30 cellular contexts compared by ENCODE assay signal in the genomic region with DNA sequence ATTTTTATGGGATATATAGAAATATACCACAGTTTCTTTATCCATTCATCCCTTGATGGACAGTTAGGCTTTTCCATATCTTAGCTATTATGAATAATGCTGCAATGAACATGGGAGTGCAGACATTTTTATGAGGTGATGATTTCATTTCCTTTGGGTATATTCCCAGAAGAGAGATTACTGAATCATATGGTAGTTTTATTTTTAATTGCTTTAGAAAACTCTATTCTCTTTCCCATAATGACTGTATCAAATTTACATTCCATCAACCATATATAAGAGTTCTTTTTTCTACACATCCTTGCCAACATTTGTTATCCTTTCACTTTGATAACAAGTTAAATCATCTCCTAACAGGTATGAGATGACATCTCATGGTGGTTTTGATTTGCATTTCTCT.
A peak's percentile ranks its signal among the peaks of the same experiment; 100 is the strongest.
DNase-seq lines count a peak whose midpoint lies in the region; ATAC-seq and TF ChIP-seq lines count a peak whose summit lies in the region.
"Had no signal": no experiment of that assay in that cellular context is flagged by ENCODE, and none has a peak within 500 bp of the region (broad histone marks: within the 10 kb centered on the region; RNA-seq: fewer than 3 reads in every experiment).

No MANE protein-coding gene starts in this region.

- peaks cover 7% of the 10 kb centered on the region for H3K9me3 ChIP-seq in RWPE2 (ENCODE audit: severe bottlenecking)
- H3K9me3 ChIP-seq in fibroblast of lung (ENCODE audit: control insufficient read depth, insufficient read depth, low read depth, low read length), result no peaks in the 10 kb centered on the region
- peaks cover 10% of the 10 kb centered on the region for H3K9me3 ChIP-seq in mucosa of descending colon
- peaks cover 9% of the 10 kb centered on the region; the same call in 1 of the 2 replicates for H3K9me3 ChIP-seq in SJCRH30 (replicated peaks)
- H3K9me3 ChIP-seq: SK-N-SH, thyroid gland, vagina had no signal

- intact Hi-C loops in mucosa of descending colon (cut with DNase I, micrococcal nuclease), result no loop called here

- H3K27ac ChIP-seq in RWPE2 (ENCODE audit: poor library complexity, severe bottlenecking), result peak overlapping the region; percentile 68
- H3K27ac ChIP-seq in fibroblast of lung (ENCODE audit: insufficient read depth, low read length), result no peak overlapping the region
- no peak overlapping the region for H3K27ac ChIP-seq in SJCRH30
- H3K27ac ChIP-seq: left ventricle myocardium inferior, thyroid gland, vagina had no signal

- DNase-seq in HCEC 1CT (peak; percentile 91), RWPE2 (ENCODE audit: low spot score) (no peak), fibroblast of lung (ENCODE audit: low read depth in 2 of 2) (peak; percentile 23 to 58), retinal pigment epithelial cell (ENCODE audit: low read depth) (peak; percentile 23), mucosa of descending colon (no peak), SJCRH30 (no peak)
- DNase-seq in effector CD4-positive, alpha-beta T cell, result no peak
- DNase-seq: activated CD8-positive, alpha-beta T cell treated with anti-CD3 and anti-CD28 coated beads for 36 hours; activated effector memory CD4-positive, alpha-beta T cell treated with anti-CD3 and anti-CD28 coated beads, Interleukin-2, amount 50 U/mL, for 16 hours; activated naive CD8-positive, alpha-beta T cell treated with anti-CD3 and anti-CD28 coated beads, Interleukin-2, amount 50 U/mL, for 24 hours; AML-193; CD4-positive, alpha-beta T cell; hypothalamus; left ventricle myocardium inferior; MM.1S; naive thymus-derived CD8-positive, alpha-beta T cell; NCI-H2029; NCI-H2227 treated with DMSO at 0.1 percent for 48 hours; NCI-H69; occipital lobe; SK-N-SH; small intestine; stimulated activated CD4-positive, alpha-beta T cell treated with anti-CD3 and anti-CD28 coated beads, Interleukin-1b, Interleukin-23, amount 100 ng/mL, for 48 hours; stimulated activated CD8-positive, alpha-beta memory T cell treated with anti-CD3 and anti-CD28 coated beads, Interleukin-4, amount 100 ng/mL, for 48 hours; stimulated activated naive CD8-positive, alpha-beta T cell treated with anti-CD3 and anti-CD28 coated beads, Interleukin-15, amount 100 ng/mL, for 72 hours; T-helper 17 cell; thyroid gland had no signal

- no peaks in the 10 kb centered on the region for H3K27me3 ChIP-seq in RWPE2 (ENCODE audit: insufficient read depth, poor library complexity, severe bottlenecking)
- no peaks in the 10 kb centered on the region for H3K27me3 ChIP-seq in fibroblast of lung (ENCODE audit: control insufficient read depth, insufficient read depth, low read length)
- H3K27me3 ChIP-seq in SJCRH30, result no peaks in the 10 kb centered on the region
- H3K27me3 ChIP-seq: thyroid gland, vagina had no signal

- H3K36me3 ChIP-seq in RWPE2 (ENCODE audit: low read depth), result no peaks in the 10 kb centered on the region
- H3K36me3 ChIP-seq in fibroblast of lung (ENCODE audit: control insufficient read depth, insufficient read depth, low read length), result no peaks in the 10 kb centered on the region
- no peaks in the 10 kb centered on the region for H3K36me3 ChIP-seq in mucosa of descending colon (ENCODE audit: low read depth)
- no peaks in the 10 kb centered on the region; the same call in 1 of the 2 replicates for H3K36me3 ChIP-seq in SJCRH30
- H3K36me3 ChIP-seq: left ventricle myocardium inferior, thyroid gland, vagina had no signal

- H3K4me1 ChIP-seq in RWPE2 (ENCODE audit: insufficient read depth, poor library complexity, severe bottlenecking) (peaks cover 7% of the 10 kb centered on the region), fibroblast of lung (ENCODE audit: control insufficient read depth, extremely low read depth, insufficient read depth, low read length) (no peaks in the 10 kb centered on the region), mucosa of descending colon (ENCODE audit: low read depth) (no peaks in the 10 kb centered on the region), SJCRH30 (no peaks in the 10 kb centered on the region)
- H3K4me1 ChIP-seq: left ventricle myocardium inferior, thyroid gland, vagina had no signal

- H3K79me2 ChIP-seq in fibroblast of lung (ENCODE audit: control insufficient read depth, insufficient read depth, low read length), result no peaks in the 10 kb centered on the region

- no peak overlapping the region for H3K9ac ChIP-seq in fibroblast of lung (ENCODE audit: insufficient read depth, low read length)
- H3K9ac ChIP-seq: SK-N-SH had no signal

- no peaks in the 10 kb centered on the region for H4K20me1 ChIP-seq in fibroblast of lung (ENCODE audit: control insufficient read depth, extremely low read depth, insufficient read depth, low read length)

- no peak overlapping the region for H2AFZ ChIP-seq in fibroblast of lung (ENCODE audit: low read length)

- no peak for TF ChIP-seq CTCF in RWPE2 (IDR thresholded peaks at IDR 0.05; ENCODE audit: poor library complexity, severe bottlenecking)
- no peak for TF ChIP-seq CTCF in fibroblast of lung (conservative IDR thresholded peaks at IDR 0.05 in 1 of 2, IDR thresholded peaks at IDR 0.05 in 1 of 2; ENCODE audit: low read depth in 1 of 2, low read length in 2 of 2)
- no peak for TF ChIP-seq CTCF in retinal pigment epithelial cell (conservative IDR thresholded peaks at IDR 0.05; ENCODE audit: low read depth, low read length)
- TF ChIP-seq CTCF in mucosa of descending colon (IDR thresholded peaks at IDR 0.05), result no peak

- peak; percentile 75 for ATAC-seq in RWPE2 (ENCODE audit: low read depth)
- no peak for ATAC-seq in mucosa of descending colon
- ATAC-seq in GM18511 (IDR thresholded peaks at IDR 0.05; ENCODE audit: unreplicated experiment), result no peak
- ATAC-seq: activated CD8-positive, alpha-beta T cell treated with anti-CD3 and anti-CD28 coated beads for 36 hours; activated naive CD8-positive, alpha-beta T cell treated with anti-CD3 and anti-CD28 coated beads, Interleukin-2, amount 50 U/mL, for 24 hours; K562; naive thymus-derived CD8-positive, alpha-beta T cell; stimulated activated naive CD8-positive, alpha-beta T cell treated with anti-CD3 and anti-CD28 coated beads, Interleukin-15, amount 100 ng/mL, for 72 hours; T-helper 17 cell had no signal

- H3K4me3 ChIP-seq in RWPE2 (ENCODE audit: severe bottlenecking) (no peak overlapping the region), fibroblast of lung (replicated peaks in 1 of 4; ENCODE audit: control extremely low read depth in 1 of 4, insufficient read depth in 1 of 4, low read depth in 3 of 4, low read length in 4 of 4) (no peak overlapping the region), retinal pigment epithelial cell (ENCODE audit: low read length) (no peak overlapping the region), mucosa of descending colon (no peak overlapping the region), SJCRH30 (no peak overlapping the region)
- H3K4me3 ChIP-seq: K562, left ventricle myocardium inferior, thyroid gland, vagina had no signal

- H3K4me2 ChIP-seq in fibroblast of lung (ENCODE audit: extremely low read depth, insufficient read depth, low read length), result no peak overlapping the region
- H3K4me2 ChIP-seq: SK-N-SH had no signal

Comparison
In these comparisons a context has a peak if more than half of its experiments do, and no peak if none do; other contexts are left out.
1. DNase-seq: peak in HCEC 1CT (single experiment), fibroblast of lung (2 of 2) and retinal pigment epithelial cell (single experiment); none in RWPE2 (single experiment), mucosa of descending colon (0 of 3), SJCRH30 (0 of 2) and effector CD4-positive, alpha-beta T cell (single experiment).